1 cellular context compared by ENCODE assay signal in genomic region chr15:53128652-53129051, GRCh38.
TF ChIP-seq lines count a peak whose summit lies in the region.

No MANE protein-coding gene starts in this region.

TF ChIP-seq in H1, 55 proteins besides CTCF, POLR2A, EP300 and RAD21:
- TF ChIP-seq JUN (IDR thresholded peaks at IDR 0.05; ENCODE audit: low read depth, low read length): no peak
- no peak for TF ChIP-seq ZNF274 (IDR thresholded peaks at IDR 0.05; ENCODE audit: borderline replicate concordance, extremely low read depth, low read length)
- TF ChIP-seq SUZ12 (IDR thresholded peaks at IDR 0.05; ENCODE audit: low read length): no peak
- TF ChIP-seq SP4 (IDR thresholded peaks at IDR 0.05; ENCODE audit: low read length): no peak
- TF ChIP-seq CBX8 (IDR thresholded peaks at IDR 0.05; ENCODE audit: borderline replicate concordance, low read depth, low read length): no peak
- TF ChIP-seq CBX5 (IDR thresholded peaks at IDR 0.05; ENCODE audit: low read depth, low read length): no peak
- TF ChIP-seq NANOG (IDR thresholded peaks at IDR 0.05; ENCODE audit: insufficient read depth, low read depth, low read length, poor library complexity, severe bottlenecking): no peak
- TF ChIP-seq BACH1 (IDR thresholded peaks at IDR 0.05; ENCODE audit: low read length): no peak
- no peak for TF ChIP-seq YY1 (IDR thresholded peaks at IDR 0.05; ENCODE audit: low read depth, low read length)
- no peak for TF ChIP-seq ATF2 (IDR thresholded peaks at IDR 0.05; ENCODE audit: low read length)
- TF ChIP-seq TEAD4 (IDR thresholded peaks at IDR 0.05; ENCODE audit: low read depth, low read length): no peak
- TF ChIP-seq TCF12 (IDR thresholded peaks at IDR 0.05; ENCODE audit: low read depth, low read length): no peak
- TF ChIP-seq KDM4A (IDR thresholded peaks at IDR 0.05; ENCODE audit: low read depth, low read length, severe bottlenecking): no peak
- TF ChIP-seq CHD2 (IDR thresholded peaks at IDR 0.05; ENCODE audit: low read length): no peak
- no peak for TF ChIP-seq RFX5 (IDR thresholded peaks at IDR 0.05; ENCODE audit: borderline replicate concordance, low read depth, low read length)
- TF ChIP-seq GTF2F1 (IDR thresholded peaks at IDR 0.05; ENCODE audit: borderline replicate concordance, low read depth, low read length): no peak
- TF ChIP-seq POLR2AphosphoS5 (IDR thresholded peaks at IDR 0.05; ENCODE audit: low read depth, low read length): no peak
